1 cellular context compared by ENCODE assay signal in the genomic region with DNA sequence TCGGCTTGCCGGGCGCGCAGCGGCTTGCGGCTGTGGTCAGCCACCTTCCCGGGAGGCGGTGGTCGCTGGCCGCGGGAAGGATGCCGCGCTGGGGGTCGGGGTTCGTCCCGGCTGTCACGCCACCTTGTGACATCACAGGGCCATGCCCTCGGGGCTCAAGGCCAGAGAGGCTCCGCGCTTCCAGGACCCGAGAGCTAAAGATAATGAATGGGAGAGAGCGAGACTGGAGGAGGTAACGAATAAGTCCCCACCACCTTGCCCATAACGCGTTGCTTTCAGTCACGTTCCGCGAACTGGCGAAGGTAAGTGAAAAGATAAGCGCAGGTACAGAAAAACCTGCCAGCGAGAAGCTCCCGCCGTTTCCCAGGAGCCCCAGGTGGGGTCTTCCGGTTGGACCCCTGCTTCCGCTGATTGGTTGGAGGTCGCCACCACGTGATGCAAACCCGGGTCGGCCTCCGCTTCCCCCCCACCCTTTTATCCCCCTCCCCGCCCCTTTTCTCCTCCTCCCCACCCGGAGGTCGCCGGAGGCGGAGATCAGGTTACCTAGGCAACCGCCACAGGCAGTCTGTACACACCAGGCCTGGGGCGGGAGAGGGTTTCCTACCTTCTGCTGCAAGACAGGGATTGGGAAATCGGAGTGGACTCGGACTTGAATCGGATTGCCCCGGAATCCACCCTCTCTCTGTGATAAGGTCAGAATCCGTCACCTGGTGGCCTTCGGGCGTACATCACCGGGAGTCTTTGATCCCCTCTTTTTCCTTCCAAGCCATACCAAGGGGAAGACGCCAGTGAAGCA.
TF ChIP-seq lines count a peak whose summit lies in the region.

Gene LRRC9 (plus strand): TSS at position 563 of the 796 bp plus-strand sequence.

TF ChIP-seq in HepG2, 621 proteins besides CTCF, POLR2A, EP300 and RAD21 (continued from another document and continues in another):
- TF ChIP-seq, protein P1, sequence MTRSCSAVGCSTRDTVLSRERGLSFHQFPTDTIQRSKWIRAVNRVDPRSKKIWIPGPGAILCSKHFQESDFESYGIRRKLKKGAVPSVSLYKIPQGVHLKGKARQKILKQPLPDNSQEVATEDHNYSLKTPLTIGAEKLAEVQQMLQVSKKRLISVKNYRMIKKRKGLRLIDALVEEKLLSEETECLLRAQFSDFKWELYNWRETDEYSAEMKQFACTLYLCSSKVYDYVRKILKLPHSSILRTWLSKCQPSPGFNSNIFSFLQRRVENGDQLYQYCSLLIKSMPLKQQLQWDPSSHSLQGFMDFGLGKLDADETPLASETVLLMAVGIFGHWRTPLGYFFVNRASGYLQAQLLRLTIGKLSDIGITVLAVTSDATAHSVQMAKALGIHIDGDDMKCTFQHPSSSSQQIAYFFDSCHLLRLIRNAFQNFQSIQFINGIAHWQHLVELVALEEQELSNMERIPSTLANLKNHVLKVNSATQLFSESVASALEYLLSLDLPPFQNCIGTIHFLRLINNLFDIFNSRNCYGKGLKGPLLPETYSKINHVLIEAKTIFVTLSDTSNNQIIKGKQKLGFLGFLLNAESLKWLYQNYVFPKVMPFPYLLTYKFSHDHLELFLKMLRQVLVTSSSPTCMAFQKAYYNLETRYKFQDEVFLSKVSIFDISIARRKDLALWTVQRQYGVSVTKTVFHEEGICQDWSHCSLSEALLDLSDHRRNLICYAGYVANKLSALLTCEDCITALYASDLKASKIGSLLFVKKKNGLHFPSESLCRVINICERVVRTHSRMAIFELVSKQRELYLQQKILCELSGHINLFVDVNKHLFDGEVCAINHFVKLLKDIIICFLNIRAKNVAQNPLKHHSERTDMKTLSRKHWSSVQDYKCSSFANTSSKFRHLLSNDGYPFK (CRISPR knock-in tag; IDR thresholded peaks at IDR 0.05; ENCODE audit: borderline replicate concordance) = peak; percentile 19; the same call in 1 of the 2 replicates
- 0 out of 2 replicates have a peak, but pooled peaks have one; percentile 22 for TF ChIP-seq THAP11 (CRISPR knock-in tag; IDR thresholded peaks at IDR 0.05)
- TF ChIP-seq NR2C2 (CRISPR knock-in tag; IDR thresholded peaks at IDR 0.05; ENCODE audit: borderline replicate concordance) = peak; percentile 82
- peak; percentile 65; the same call in 1 of the 2 replicates for TF ChIP-seq GFI1 (CRISPR knock-in tag; IDR thresholded peaks at IDR 0.05; ENCODE audit: borderline replicate concordance)
- TF ChIP-seq TCF7 (IDR thresholded peaks at IDR 0.05; ENCODE audit: low read depth) = peak; percentile 43
- TF ChIP-seq MZF1 (CRISPR knock-in tag; IDR thresholded peaks at IDR 0.05; ENCODE audit: borderline replicate concordance) = no peak
- no peak for TF ChIP-seq DPF2 (CRISPR knock-in tag; IDR thresholded peaks at IDR 0.05; ENCODE audit: borderline replicate concordance, low read depth)
- no peak for TF ChIP-seq ZNF530 (CRISPR knock-in tag; IDR thresholded peaks at IDR 0.05; ENCODE audit: low read depth)
- no peak for TF ChIP-seq ZNF790 (CRISPR knock-in tag; IDR thresholded peaks at IDR 0.05; ENCODE audit: borderline replicate concordance)
- no peak for TF ChIP-seq ATAD3A (CRISPR knock-in tag; IDR thresholded peaks at IDR 0.05)
- peak; percentile 56; the same call in 1 of the 2 replicates for TF ChIP-seq PITX1 (CRISPR knock-in tag; IDR thresholded peaks at IDR 0.05)
- TF ChIP-seq PHF21A (CRISPR knock-in tag; IDR thresholded peaks at IDR 0.05) = 0 out of 2 replicates have a peak, but pooled peaks have one; percentile 16
- TF ChIP-seq TCF12 (IDR thresholded peaks at IDR 0.05) = no peak
- TF ChIP-seq TCF12 (CRISPR knock-in tag; IDR thresholded peaks at IDR 0.05) = no peak
- TF ChIP-seq, protein P2, sequence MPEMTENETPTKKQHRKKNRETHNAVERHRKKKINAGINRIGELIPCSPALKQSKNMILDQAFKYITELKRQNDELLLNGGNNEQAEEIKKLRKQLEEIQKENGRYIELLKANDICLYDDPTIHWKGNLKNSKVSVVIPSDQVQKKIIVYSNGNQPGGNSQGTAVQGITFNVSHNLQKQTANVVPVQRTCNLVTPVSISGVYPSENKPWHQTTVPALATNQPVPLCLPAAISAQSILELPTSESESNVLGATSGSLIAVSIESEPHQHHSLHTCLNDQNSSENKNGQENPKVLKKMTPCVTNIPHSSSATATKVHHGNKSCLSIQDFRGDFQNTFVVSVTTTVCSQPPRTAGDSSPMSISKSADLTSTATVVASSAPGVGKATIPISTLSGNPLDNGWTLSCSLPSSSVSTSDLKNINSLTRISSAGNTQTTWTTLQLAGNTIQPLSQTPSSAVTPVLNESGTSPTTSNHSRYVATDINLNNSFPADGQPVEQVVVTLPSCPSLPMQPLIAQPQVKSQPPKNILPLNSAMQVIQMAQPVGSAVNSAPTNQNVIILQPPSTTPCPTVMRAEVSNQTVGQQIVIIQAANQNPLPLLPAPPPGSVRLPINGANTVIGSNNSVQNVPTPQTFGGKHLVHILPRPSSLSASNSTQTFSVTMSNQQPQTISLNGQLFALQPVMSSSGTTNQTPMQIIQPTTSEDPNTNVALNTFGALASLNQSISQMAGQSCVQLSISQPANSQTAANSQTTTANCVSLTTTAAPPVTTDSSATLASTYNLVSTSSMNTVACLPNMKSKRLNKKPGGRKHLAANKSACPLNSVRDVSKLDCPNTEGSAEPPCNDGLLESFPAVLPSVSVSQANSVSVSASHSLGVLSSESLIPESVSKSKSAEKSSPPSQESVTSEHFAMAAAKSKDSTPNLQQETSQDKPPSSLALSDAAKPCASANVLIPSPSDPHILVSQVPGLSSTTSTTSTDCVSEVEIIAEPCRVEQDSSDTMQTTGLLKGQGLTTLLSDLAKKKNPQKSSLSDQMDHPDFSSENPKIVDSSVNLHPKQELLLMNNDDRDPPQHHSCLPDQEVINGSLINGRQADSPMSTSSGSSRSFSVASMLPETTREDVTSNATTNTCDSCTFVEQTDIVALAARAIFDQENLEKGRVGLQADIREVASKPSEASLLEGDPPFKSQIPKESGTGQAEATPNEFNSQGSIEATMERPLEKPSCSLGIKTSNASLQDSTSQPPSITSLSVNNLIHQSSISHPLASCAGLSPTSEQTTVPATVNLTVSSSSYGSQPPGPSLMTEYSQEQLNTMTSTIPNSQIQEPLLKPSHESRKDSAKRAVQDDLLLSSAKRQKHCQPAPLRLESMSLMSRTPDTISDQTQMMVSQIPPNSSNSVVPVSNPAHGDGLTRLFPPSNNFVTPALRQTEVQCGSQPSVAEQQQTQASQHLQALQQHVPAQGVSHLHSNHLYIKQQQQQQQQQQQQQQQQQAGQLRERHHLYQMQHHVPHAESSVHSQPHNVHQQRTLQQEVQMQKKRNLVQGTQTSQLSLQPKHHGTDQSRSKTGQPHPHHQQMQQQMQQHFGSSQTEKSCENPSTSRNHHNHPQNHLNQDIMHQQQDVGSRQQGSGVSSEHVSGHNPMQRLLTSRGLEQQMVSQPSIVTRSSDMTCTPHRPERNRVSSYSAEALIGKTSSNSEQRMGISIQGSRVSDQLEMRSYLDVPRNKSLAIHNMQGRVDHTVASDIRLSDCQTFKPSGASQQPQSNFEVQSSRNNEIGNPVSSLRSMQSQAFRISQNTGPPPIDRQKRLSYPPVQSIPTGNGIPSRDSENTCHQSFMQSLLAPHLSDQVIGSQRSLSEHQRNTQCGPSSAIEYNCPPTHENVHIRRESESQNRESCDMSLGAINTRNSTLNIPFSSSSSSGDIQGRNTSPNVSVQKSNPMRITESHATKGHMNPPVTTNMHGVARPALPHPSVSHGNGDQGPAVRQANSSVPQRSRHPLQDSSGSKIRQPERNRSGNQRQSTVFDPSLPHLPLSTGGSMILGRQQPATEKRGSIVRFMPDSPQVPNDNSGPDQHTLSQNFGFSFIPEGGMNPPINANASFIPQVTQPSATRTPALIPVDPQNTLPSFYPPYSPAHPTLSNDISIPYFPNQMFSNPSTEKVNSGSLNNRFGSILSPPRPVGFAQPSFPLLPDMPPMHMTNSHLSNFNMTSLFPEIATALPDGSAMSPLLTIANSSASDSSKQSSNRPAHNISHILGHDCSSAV (CRISPR knock-in tag; IDR thresholded peaks at IDR 0.05; ENCODE audit: borderline replicate concordance) = no peak
- TF ChIP-seq SUZ12 (IDR thresholded peaks at IDR 0.05; ENCODE audit: low read depth, low read length) = no peak
- no peak for TF ChIP-seq SRY (CRISPR knock-in tag; IDR thresholded peaks at IDR 0.05)
- no peak for TF ChIP-seq HCFC1 (IDR thresholded peaks at IDR 0.05; ENCODE audit: low read depth, low read length)
- TF ChIP-seq POGK (CRISPR knock-in tag; conservative IDR thresholded peaks at IDR 0.05) = peak; percentile 53
- TF ChIP-seq NCOR1 (IDR thresholded peaks at IDR 0.05; ENCODE audit: borderline replicate concordance, low read length) = peak; percentile 93
- TF ChIP-seq ZBTB39 (CRISPR knock-in tag; IDR thresholded peaks at IDR 0.05) = no peak
- TF ChIP-seq JARID2 (CRISPR knock-in tag; IDR thresholded peaks at IDR 0.05; ENCODE audit: insufficient replicate concordance) = no peak
- no peak for TF ChIP-seq KDM4B (CRISPR knock-in tag; IDR thresholded peaks at IDR 0.05)
- TF ChIP-seq ZNF605 (CRISPR knock-in tag; IDR thresholded peaks at IDR 0.05) = 0 out of 2 replicates have a peak, but pooled peaks have one; percentile 51
- TF ChIP-seq RORA (CRISPR knock-in tag; IDR thresholded peaks at IDR 0.05) = no peak
- peak; percentile 38; the same call in 1 of the 2 replicates for TF ChIP-seq ETV5 (CRISPR knock-in tag; IDR thresholded peaks at IDR 0.05; ENCODE audit: borderline replicate concordance)
- TF ChIP-seq KDM5A (IDR thresholded peaks at IDR 0.05; ENCODE audit: borderline replicate concordance, low read length) = no peak
- no peak for TF ChIP-seq KMT2A (CRISPR knock-in tag; IDR thresholded peaks at IDR 0.05)
- TF ChIP-seq TFE3 (CRISPR knock-in tag; IDR thresholded peaks at IDR 0.05) = no peak
- TF ChIP-seq, protein P3, sequence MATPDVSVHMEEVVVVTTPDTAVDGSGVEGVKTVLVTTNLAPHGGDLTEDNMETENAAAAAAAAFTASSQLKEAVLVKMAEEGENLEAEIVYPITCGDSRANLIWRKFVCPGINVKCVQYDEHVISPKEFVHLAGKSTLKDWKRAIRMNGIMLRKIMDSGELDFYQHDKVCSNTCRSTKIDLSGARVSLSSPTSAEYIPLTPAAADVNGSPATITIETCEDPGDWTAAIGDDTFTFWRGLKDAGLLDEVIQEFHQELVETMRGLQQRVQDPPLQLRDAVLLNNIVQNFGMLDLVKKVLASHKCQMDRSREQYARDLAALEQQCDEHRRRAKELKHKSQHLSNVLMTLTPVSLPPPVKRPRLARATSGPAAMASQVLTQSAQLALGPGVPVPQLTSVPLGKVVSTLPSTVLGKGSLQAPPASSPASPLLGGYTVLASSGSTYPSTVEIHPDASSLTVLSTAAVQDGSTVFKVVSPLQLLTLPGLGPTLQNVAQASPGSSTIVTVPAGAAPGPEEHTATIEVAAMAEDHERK (CRISPR knock-in tag; IDR thresholded peaks at IDR 0.05; ENCODE audit: low read depth) = no peak
- TF ChIP-seq, protein P4, sequence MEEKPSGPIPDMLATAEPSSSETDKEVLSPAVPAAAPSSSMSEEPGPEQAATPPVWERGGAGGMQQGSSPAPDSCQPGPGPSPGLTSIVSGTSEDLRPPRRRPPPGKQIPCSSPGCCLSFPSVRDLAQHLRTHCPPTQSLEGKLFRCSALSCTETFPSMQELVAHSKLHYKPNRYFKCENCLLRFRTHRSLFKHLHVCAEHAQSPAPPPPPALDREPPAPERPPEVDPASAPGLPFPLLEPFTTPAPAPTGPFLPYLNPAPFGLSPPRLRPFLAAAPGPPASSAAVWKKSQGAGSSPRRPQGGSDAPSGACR (CRISPR knock-in tag; IDR thresholded peaks at IDR 0.05) = no peak
- peak; percentile 54 for TF ChIP-seq NR2F6 (IDR thresholded peaks at IDR 0.05)
- TF ChIP-seq NR2F6 (CRISPR knock-in tag; IDR thresholded peaks at IDR 0.05) = 0 out of 2 replicates have a peak, but pooled peaks have one; percentile 42
- no peak for TF ChIP-seq FLYWCH1 (CRISPR knock-in tag; IDR thresholded peaks at IDR 0.05)
- no peak for TF ChIP-seq ZNF431 (CRISPR knock-in tag; IDR thresholded peaks at IDR 0.05; ENCODE audit: borderline replicate concordance, low read depth)
- TF ChIP-seq ISX (CRISPR knock-in tag; conservative IDR thresholded peaks at IDR 0.05) = no peak
